Comparison of ENCODE assay signal across 11 cellular contexts in the genomic region with DNA sequence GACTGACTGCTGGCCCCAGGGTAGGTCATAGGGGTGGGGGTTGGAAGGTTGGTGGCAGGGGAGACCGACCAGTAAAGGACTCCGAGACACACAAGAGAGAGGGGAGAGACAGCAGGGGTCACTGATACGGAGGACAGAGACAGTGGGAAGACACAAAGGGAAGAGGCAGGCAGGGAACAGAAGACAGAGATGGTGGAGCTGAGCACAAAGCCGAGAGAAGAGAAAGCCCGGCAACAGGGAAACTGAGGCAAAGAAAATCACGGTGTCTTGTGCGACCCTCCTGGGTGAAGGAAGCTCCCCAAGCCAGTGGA. TPM values are rescaled to one million over a fixed set of nuclear protein-coding genes. Genes with fewer than 3 reads are reported as not detected.
A peak's percentile ranks its signal among the peaks of the same experiment; 100 is the strongest.
DNase-seq lines count a peak whose midpoint lies in the region; ATAC-seq and TF ChIP-seq lines count a peak whose summit lies in the region.
"Had no signal": no experiment of that assay in that cellular context is flagged by ENCODE, and none has a peak within 500 bp of the region (broad histone marks: within the 10 kb centered on the region; RNA-seq: fewer than 3 reads in every experiment).

No MANE protein-coding gene starts in this region.

- H3K4me3 ChIP-seq in BLaER1 = peak overlapping the region; percentile 53
- peak overlapping the region; percentile 81 for H3K4me3 ChIP-seq in iPS DF 6.9 (ENCODE audit: low read length)
- peak overlapping the region; percentile 65 for H3K4me3 ChIP-seq in psoas muscle
- H3K4me3 ChIP-seq in CD8-positive, alpha-beta memory T cell (ENCODE audit: low read length) = no peak overlapping the region

- no peak overlapping the region for H3K27ac Mint-ChIP-seq in activated T-helper 1 cell treated with anti-CD3 and anti-CD28 coated beads, Interleukin-12 subunit alpha, Interleukin-12 subunit beta, Interleukin-2, Interleukin-4 antibody, amounts not matched to agents 30 ng/mL and 10 ng/mL and 1 ng/mL, durations not matched to agents 14 hours and 24 hours and 36 hours
- no peak overlapping the region for H3K27ac Mint-ChIP-seq in CD8-positive, alpha-beta memory T cell

- H3K36me3 Mint-ChIP-seq in activated T-helper 1 cell treated with anti-CD3 and anti-CD28 coated beads, Interleukin-12 subunit alpha, Interleukin-12 subunit beta, Interleukin-2, Interleukin-4 antibody, amounts not matched to agents 30 ng/mL and 10 ng/mL and 1 ng/mL, durations not matched to agents 14 hours and 24 hours and 36 hours (ENCODE audit: low read depth) = peaks cover 2% of the 10 kb centered on the region
- H3K36me3 Mint-ChIP-seq in CD8-positive, alpha-beta memory T cell = no peaks in the 10 kb centered on the region

- peak overlapping the region; percentile 26 for H3K4me3 Mint-ChIP-seq in activated T-helper 1 cell treated with anti-CD3 and anti-CD28 coated beads, Interleukin-12 subunit alpha, Interleukin-12 subunit beta, Interleukin-2, Interleukin-4 antibody, amounts not matched to agents 30 ng/mL and 10 ng/mL and 1 ng/mL, durations not matched to agents 14 hours and 24 hours and 36 hours
- H3K4me3 Mint-ChIP-seq in CD8-positive, alpha-beta memory T cell = peak overlapping the region in 2 of 7 donors; percentile 35 to 58

- no peak for TF ChIP-seq CTCF in psoas muscle (IDR thresholded peaks at IDR 0.05)

- H3K27ac ChIP-seq in BLaER1 (peak overlapping the region; percentile 73; the same call in 1 of the 2 replicates), iPS DF 6.9 (ENCODE audit: low read length) (no peak overlapping the region), psoas muscle (peak overlapping the region; percentile 59)
- H3K27ac ChIP-seq in CD8-positive, alpha-beta memory T cell (ENCODE audit: low read depth, low read length) = no peak overlapping the region
- H3K27ac ChIP-seq: brain microvascular endothelial cell, RWPE1 had no signal

- H3K4me2 ChIP-seq in BLaER1 = peak overlapping the region; percentile 88

- H4K20me1 ChIP-seq in BLaER1 = no peaks in the 10 kb centered on the region

- WGBS in iPS DF 6.9 (ENCODE audit: insufficient coverage, insufficient read length) = no CpG with 5 or more reads among the region's 7 CpGs
- 34 to 41% (median 37%) methylated on average over 6 to 7 of the region's 7 CpGs for whole genome bisulfite sequencing in psoas muscle, 3 donors

- DNase-seq in activated T-helper 1 cell treated with anti-CD3 and anti-CD28 coated beads, Interleukin-12 subunit alpha, Interleukin-12 subunit beta, Interleukin-2, Interleukin-4 antibody, amounts not matched to agents 30 ng/mL and 10 ng/mL and 1 ng/mL, durations not matched to agents 14 hours and 24 hours and 36 hours (ENCODE audit: low spot score) = no peak
- DNase-seq in iPS DF 6.9 (ENCODE audit: low read depth, low spot score) (no peak), psoas muscle (no peak), NCI-H1694 (lab: John Stamatoyannopoulos, UW) (no peak), SW480 (ENCODE audit: low spot score) (no peak)
- DNase-seq in CD8-positive, alpha-beta memory T cell = no peak
- DNase-seq: brain microvascular endothelial cell had no signal

- POLR2A ChIA-PET in CD8-positive, alpha-beta memory T cell (lab: Charles Lee) = interaction anchor here (0.6 kb wide), 1 partner anchor 239 kb away, joined by 10 read pairs; no protein-coding TSS in a partner anchor

- H3K36me3 ChIP-seq in BLaER1 (no peaks in the 10 kb centered on the region), iPS DF 6.9 (ENCODE audit: control insufficient read depth, insufficient read depth, low read length) (no peaks in the 10 kb centered on the region; the same call in 1 of the 2 replicates), psoas muscle (ENCODE audit: insufficient read depth in 1 of 2, low read depth in 1 of 2) (no peaks in the 10 kb centered on the region)
- no peaks in the 10 kb centered on the region for H3K36me3 ChIP-seq in CD8-positive, alpha-beta memory T cell (ENCODE audit: insufficient read depth, low read length)
- H3K36me3 ChIP-seq: brain microvascular endothelial cell had no signal

- no peak for ATAC-seq in psoas muscle
- no peak for ATAC-seq in HG03039 (IDR thresholded peaks at IDR 0.05; ENCODE audit: unreplicated experiment)

- H3K4me1 ChIP-seq in BLaER1 (peaks cover 76% of the 10 kb centered on the region), iPS DF 6.9 (ENCODE audit: control insufficient read depth, insufficient read depth, low read length) (peaks cover 9% of the 10 kb centered on the region), psoas muscle (peaks cover 32% of the 10 kb centered on the region)
- H3K4me1 ChIP-seq in CD8-positive, alpha-beta memory T cell (ENCODE audit: insufficient read depth, low read length) = no peaks in the 10 kb centered on the region

- H3K9ac ChIP-seq in BLaER1 = peak overlapping the region; percentile 56; the same call in 1 of the 2 replicates

- peaks cover 39% of the 10 kb centered on the region for H3K27me3 Mint-ChIP-seq in activated T-helper 1 cell treated with anti-CD3 and anti-CD28 coated beads, Interleukin-12 subunit alpha, Interleukin-12 subunit beta, Interleukin-2, Interleukin-4 antibody, amounts not matched to agents 30 ng/mL and 10 ng/mL and 1 ng/mL, durations not matched to agents 14 hours and 24 hours and 36 hours (ENCODE audit: insufficient read depth)
- H3K27me3 Mint-ChIP-seq in CD8-positive, alpha-beta memory T cell = peaks cover 25 to 44% of the 10 kb centered on the region in 2 donors

- peaks cover 4% of the 10 kb centered on the region for H3K4me1 Mint-ChIP-seq in activated T-helper 1 cell treated with anti-CD3 and anti-CD28 coated beads, Interleukin-12 subunit alpha, Interleukin-12 subunit beta, Interleukin-2, Interleukin-4 antibody, amounts not matched to agents 30 ng/mL and 10 ng/mL and 1 ng/mL, durations not matched to agents 14 hours and 24 hours and 36 hours (ENCODE audit: low read depth)
- H3K4me1 Mint-ChIP-seq in CD8-positive, alpha-beta memory T cell = peaks cover 0 to 12% (median 9%) of the 10 kb centered on the region in 3 donors

- intact Hi-C loops in activated T-helper 1 cell treated with anti-CD3 and anti-CD28 coated beads, Interleukin-12 subunit alpha, Interleukin-12 subunit beta, Interleukin-2, Interleukin-4 antibody, amounts not matched to agents 30 ng/mL and 10 ng/mL and 1 ng/mL, durations not matched to agents 14 hours and 24 hours and 36 hours (cut with micrococcal nuclease) = no loop called here
- intact Hi-C loops in psoas muscle (cut with DNase I) = no loop called here

- H3K27me3 ChIP-seq in BLaER1 (peaks cover 12% of the 10 kb centered on the region; the same call in 1 of the 2 replicates), iPS DF 6.9 (ENCODE audit: control insufficient read depth, insufficient read depth, low read length) (no peaks in the 10 kb centered on the region), psoas muscle (ENCODE audit: insufficient read depth in 3 of 3, low read length in 2 of 3) (peaks cover 0 to 5% (median 2%) of the 10 kb centered on the region in 3 donors)
- H3K27me3 ChIP-seq in CD8-positive, alpha-beta memory T cell (ENCODE audit: insufficient read depth, low read length, poor library complexity, severe bottlenecking) = peaks cover 13% of the 10 kb centered on the region

- CTCF ChIA-PET in CD8-positive, alpha-beta memory T cell (lab: Charles Lee) = no interaction called here

- H3K9me3 Mint-ChIP-seq in activated T-helper 1 cell treated with anti-CD3 and anti-CD28 coated beads, Interleukin-12 subunit alpha, Interleukin-12 subunit beta, Interleukin-2, Interleukin-4 antibody, amounts not matched to agents 30 ng/mL and 10 ng/mL and 1 ng/mL, durations not matched to agents 14 hours and 24 hours and 36 hours = no peaks in the 10 kb centered on the region
- H3K9me3 Mint-ChIP-seq in CD8-positive, alpha-beta memory T cell = no peaks in the 10 kb centered on the region

- H3K9me3 ChIP-seq in BLaER1 = no peaks in the 10 kb centered on the region
- H3K9me3 ChIP-seq in iPS DF 6.9 (ENCODE audit: control insufficient read depth, insufficient read depth, low read length) = no peaks in the 10 kb centered on the region
- no peaks in the 10 kb centered on the region for H3K9me3 ChIP-seq in psoas muscle
- no peaks in the 10 kb centered on the region for H3K9me3 ChIP-seq in CD8-positive, alpha-beta memory T cell (ENCODE audit: low read length)

RNA-seq across cellular contexts. Expression of a gene that starts 0.5 kb away (rescaled TPM):
- total RNA-seq in activated T-helper 1 cell treated with anti-CD3 and anti-CD28 coated beads, Interleukin-12 subunit alpha, Interleukin-12 subunit beta, Interleukin-2, Interleukin-4 antibody, amounts not matched to agents 30 ng/mL and 10 ng/mL and 1 ng/mL, durations not matched to agents 14 hours and 24 hours and 36 hours = not detected in 2 replicates
- 1 to 10 TPM; 2.5 to 6.3 (median 3.2) TPM for total RNA-seq in psoas muscle
- polyA plus RNA-seq in psoas muscle = 1 to 10 TPM; 2.6 to 3.0 (median 3.0) TPM
- total RNA-seq in CD8-positive, alpha-beta memory T cell = not detected
- not detected for polyA plus RNA-seq in CD8-positive, alpha-beta memory T cell

RNA-seq across cellular contexts. Expression of a gene that starts 9.3 kb away (rescaled TPM):
- total RNA-seq in activated T-helper 1 cell treated with anti-CD3 and anti-CD28 coated beads, Interleukin-12 subunit alpha, Interleukin-12 subunit beta, Interleukin-2, Interleukin-4 antibody, amounts not matched to agents 30 ng/mL and 10 ng/mL and 1 ng/mL, durations not matched to agents 14 hours and 24 hours and 36 hours = not detected in 2 replicates
- total RNA-seq in psoas muscle = 1 to 10 TPM; 1.3 to 5.7 (median 3.4) TPM
- polyA plus RNA-seq in psoas muscle = 1 to 10 TPM in 2 of 3 donors, under 1 TPM in 1; 0.12 to 5.7 (median 1.2) TPM
- total RNA-seq in CD8-positive, alpha-beta memory T cell = not detected
- polyA plus RNA-seq in CD8-positive, alpha-beta memory T cell = not detected
- total RNA-seq: subcutaneous adipose tissue had no signal

RNA-seq across cellular contexts. Expression of a gene that starts 22.1 kb away (rescaled TPM):
- total RNA-seq in activated T-helper 1 cell treated with anti-CD3 and anti-CD28 coated beads, Interleukin-12 subunit alpha, Interleukin-12 subunit beta, Interleukin-2, Interleukin-4 antibody, amounts not matched to agents 30 ng/mL and 10 ng/mL and 1 ng/mL, durations not matched to agents 14 hours and 24 hours and 36 hours = not detected in 2 replicates
- not detected for total RNA-seq in psoas muscle
- under 1 TPM in 2 of 3 donors, not detected in 1; 0.04 to 0.07 TPM for polyA plus RNA-seq in psoas muscle
- total RNA-seq in CD8-positive, alpha-beta memory T cell = not detected
- not detected for polyA plus RNA-seq in CD8-positive, alpha-beta memory T cell
- total RNA-seq: subcutaneous adipose tissue had no signal

RNA-seq across cellular contexts. Expression of a gene that starts 37.9 kb away (rescaled TPM):
- 18.8 and 21.1 TPM in 2 replicates for total RNA-seq in activated T-helper 1 cell treated with anti-CD3 and anti-CD28 coated beads, Interleukin-12 subunit alpha, Interleukin-12 subunit beta, Interleukin-2, Interleukin-4 antibody, amounts not matched to agents 30 ng/mL and 10 ng/mL and 1 ng/mL, durations not matched to agents 14 hours and 24 hours and 36 hours
- 10 to 100 TPM in 3 of 4 donors, 1 to 10 TPM in 1; 9.5 to 18.1 (median 14.8) TPM for total RNA-seq in psoas muscle
- 10 to 100 TPM in 2 of 3 donors, 1 to 10 TPM in 1; 9.4 to 14.4 (median 10.0) TPM for polyA plus RNA-seq in psoas muscle
- total RNA-seq in CD8-positive, alpha-beta memory T cell = 10 to 100 TPM; 22.7 to 24.3 TPM
- 20.2 TPM for polyA plus RNA-seq in CD8-positive, alpha-beta memory T cell

RNA-seq across cellular contexts. Expression of a gene that starts 47.7 kb away (rescaled TPM):
- 5.9 and 7.0 TPM in 2 replicates for total RNA-seq in activated T-helper 1 cell treated with anti-CD3 and anti-CD28 coated beads, Interleukin-12 subunit alpha, Interleukin-12 subunit beta, Interleukin-2, Interleukin-4 antibody, amounts not matched to agents 30 ng/mL and 10 ng/mL and 1 ng/mL, durations not matched to agents 14 hours and 24 hours and 36 hours
- total RNA-seq in psoas muscle = 1 to 10 TPM; 1.1 to 2.8 (median 1.9) TPM
- polyA plus RNA-seq in psoas muscle = 1 to 10 TPM in 1 of 3 donors, under 1 TPM in 2; 0.79 to 1.1 (median 0.90) TPM
- 1 to 10 TPM; 3.5 TPM for total RNA-seq in CD8-positive, alpha-beta memory T cell
- polyA plus RNA-seq in CD8-positive, alpha-beta memory T cell = 0.45 TPM

Comparison
In these comparisons a context has a peak if more than half of its experiments do, and no peak if none do; other contexts are left out.
1. H3K27ac ChIP-seq: peak in BLaER1 (single experiment) and psoas muscle (single experiment); none in iPS DF 6.9 (single experiment) and CD8-positive, alpha-beta memory T cell (single experiment).